ENCODE assay signal across 8 cellular contexts in the genomic region with DNA sequence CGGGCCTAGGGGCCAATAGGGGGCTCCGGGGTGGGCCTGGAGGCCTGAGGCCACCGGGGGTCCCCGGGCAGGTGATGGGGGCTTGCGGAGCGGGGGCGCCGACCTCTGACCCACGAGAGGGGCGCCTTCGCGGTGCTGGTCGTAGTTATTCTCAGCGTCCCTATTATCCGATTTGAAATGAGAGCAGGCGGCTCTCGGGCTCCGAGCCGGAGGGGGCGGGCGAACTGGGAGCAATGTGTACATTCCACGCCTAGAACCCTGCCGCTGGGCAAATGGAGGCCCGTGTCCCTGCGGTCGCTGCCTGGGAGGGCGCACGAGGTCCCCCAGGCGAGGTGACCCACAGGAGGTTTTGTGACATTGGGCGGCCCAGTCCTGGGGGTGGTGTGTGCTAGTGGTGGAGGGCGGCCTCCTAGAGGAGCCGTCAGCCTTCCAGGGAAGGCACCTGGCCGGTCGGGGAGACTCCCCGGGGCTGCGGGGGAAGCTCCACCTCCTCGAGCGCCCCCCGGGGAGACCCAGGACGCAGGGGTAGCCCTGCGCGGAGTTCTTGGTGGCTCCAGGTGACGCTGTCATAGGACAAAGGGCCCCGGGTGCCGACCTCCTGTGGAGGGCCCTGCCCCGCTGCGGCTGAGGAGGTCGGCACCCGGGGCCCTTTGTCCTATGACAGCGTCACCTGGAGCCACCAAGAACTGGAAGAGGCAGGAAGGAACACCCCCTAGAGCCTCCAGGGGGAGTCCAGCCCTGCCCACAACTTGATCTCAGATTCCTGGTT.
DNase-seq lines count a peak whose midpoint lies in the region; ATAC-seq and TF ChIP-seq lines count a peak whose summit lies in the region.

No MANE protein-coding gene starts in this region.

- no peaks in the 10 kb centered on the region for H3K79me2 ChIP-seq in GM23338 (replicated peaks; ENCODE audit: insufficient read depth)

- peak in 1 of 2 donors; percentile 55 for TF ChIP-seq POLR2A in thyroid gland (IDR thresholded peaks at IDR 0.05)

- H3K36me3 Mint-ChIP-seq in GM23338 (ENCODE audit: low read depth): peaks cover 27% of the 10 kb centered on the region; the same call in 2 of the 3 replicates
- H3K36me3 Mint-ChIP-seq in naive thymus-derived CD4-positive, alpha-beta T cell: peaks cover 0 to 18% (median 2%) of the 10 kb centered on the region in 5 donors

- H3K9me3 Mint-ChIP-seq in GM23338: no peaks in the 10 kb centered on the region
- peaks cover 0 to 2% (median 0%) of the 10 kb centered on the region in 11 donors for H3K9me3 Mint-ChIP-seq in naive thymus-derived CD4-positive, alpha-beta T cell

- no peaks in the 10 kb centered on the region for H4K20me1 ChIP-seq in GM23338 (replicated peaks; ENCODE audit: insufficient read depth)

- in situ Hi-C loops in Caki2 (cut with HindIII; ENCODE audit: low pct_unique_long_range_greater_than_20kb, low sequenced_read_pairs): no loop called here

- CTCF ChIA-PET in naive thymus-derived CD4-positive, alpha-beta T cell (lab: Charles Lee): no interaction called here

- peaks cover 9% of the 10 kb centered on the region for H3K27me3 Mint-ChIP-seq in GM23338 (ENCODE audit: insufficient read depth, low read depth, poor library complexity)
- no peaks in the 10 kb centered on the region for H3K27me3 Mint-ChIP-seq in naive thymus-derived CD4-positive, alpha-beta T cell

- WGBS in esophagus, 2 donors: 1% methylated on average over 28 to 50 of the region's 50 CpGs
- no CpG with 5 or more reads among the region's 50 CpGs for WGBS in thyroid gland, 2 donors

- H3K9me2 ChIP-seq in GM23338 (ENCODE audit: insufficient read depth): no peaks in the 10 kb centered on the region

- H3K36me3 ChIP-seq in GM23338 (ENCODE audit: insufficient read depth) (no peaks in the 10 kb centered on the region), esophagus (ENCODE audit: control insufficient read depth in 2 of 2, insufficient read depth in 2 of 2, low read length in 1 of 2) (no peaks in the 10 kb centered on the region), thyroid gland (no peaks in the 10 kb centered on the region)
- peaks cover 0 to 5% (median 0%) of the 10 kb centered on the region in 3 experiments for H3K36me3 ChIP-seq in naive thymus-derived CD4-positive, alpha-beta T cell (ENCODE audit: control insufficient read depth in 2 of 3, insufficient read depth in 3 of 3, low read length in 3 of 3)

- peaks cover 4% of the 10 kb centered on the region for H3K4me1 ChIP-seq in GM23338 (ENCODE audit: insufficient read depth)
- no peaks in the 10 kb centered on the region for H3K4me1 ChIP-seq in esophagus (ENCODE audit: control insufficient read depth in 2 of 2, insufficient read depth in 2 of 2, low read length in 1 of 2)
- no peaks in the 10 kb centered on the region for H3K4me1 ChIP-seq in naive thymus-derived CD4-positive, alpha-beta T cell (ENCODE audit: control insufficient read depth in 2 of 2, insufficient read depth in 2 of 2, low read length in 2 of 2)
- H3K4me1 ChIP-seq in thyroid gland: peaks cover 5 to 17% of the 10 kb centered on the region in 2 donors

- H3K9me3 ChIP-seq in esophagus (ENCODE audit: control insufficient read depth in 2 of 2, insufficient read depth in 1 of 2, low read depth in 1 of 2, low read length in 1 of 2) (no peaks in the 10 kb centered on the region), thyroid gland (no peaks in the 10 kb centered on the region)
- H3K9me3 ChIP-seq in naive thymus-derived CD4-positive, alpha-beta T cell (ENCODE audit: control insufficient read depth in 2 of 3, low read length in 3 of 3): no peaks in the 10 kb centered on the region

- H3K27ac ChIP-seq in GM23338 (ENCODE audit: low read depth) (peak overlapping the region; percentile 92), esophagus (ENCODE audit: low read depth in 2 of 2, low read length in 1 of 2) (peak overlapping the region; percentile 93 to 96), thyroid gland (peak overlapping the region; percentile 88 to 97 (median 96))
- peak overlapping the region; percentile 92 for H3K27ac ChIP-seq in naive thymus-derived CD4-positive, alpha-beta T cell (ENCODE audit: low read depth, low read length)

- no peak overlapping the region for H2AFZ ChIP-seq in GM23338

- DNase-seq in Caki2 (ENCODE audit: low read depth) (peak; percentile 57), GM23338 (ENCODE audit: low spot score) (peak; percentile 49), NCI-H510A treated with DMSO at 0.1 percent for 48 hours (lab: John Stamatoyannopoulos, UW) (peak; percentile 36), activated T-cell treated with anti-CD3 and anti-CD28 coated beads for 1 hour (ENCODE audit: low read depth) (peak; percentile 5), thyroid gland (peak; percentile 46 to 57)
- DNase-seq in naive thymus-derived CD4-positive, alpha-beta T cell: peak in 8 of 9 donors; percentile 7 to 45 (median 31)

- peak overlapping the region; percentile 76 for H3K4me2 ChIP-seq in GM23338

- peaks cover 12% of the 10 kb centered on the region for H3K4me1 Mint-ChIP-seq in GM23338
- H3K4me1 Mint-ChIP-seq in naive thymus-derived CD4-positive, alpha-beta T cell: peaks cover 0 to 47% (median 15%) of the 10 kb centered on the region in 7 donors

- peak overlapping the region; percentile 66; the same call in 2 of the 3 replicates for H3K4me3 Mint-ChIP-seq in GM23338
- H3K4me3 Mint-ChIP-seq in naive thymus-derived CD4-positive, alpha-beta T cell: peak overlapping the region; percentile 58 to 95 (median 84)

- POLR2A ChIA-PET in naive thymus-derived CD4-positive, alpha-beta T cell (lab: Charles Lee): no interaction called here

- H3F3A ChIP-seq in GM23338 (replicated peaks; ENCODE audit: low read depth): no peaks in the 10 kb centered on the region

- TF ChIP-seq CTCF in GM23338 (conservative IDR thresholded peaks at IDR 0.05; ENCODE audit: low read depth in 2 of 2) (0 out of 4 replicates have a peak, but pooled peaks of 1 of the 2 experiments have one; percentile 18), thyroid gland (IDR thresholded peaks at IDR 0.05) (peak in 2 of 6 experiments; percentile 6 to 9)

- H3K27ac Mint-ChIP-seq in GM23338: 0 out of 2 replicates have a peak overlapping the region, but pooled peaks have one; percentile 59
- peak overlapping the region in 8 of 9 donors; percentile 53 to 97 (median 76) for H3K27ac Mint-ChIP-seq in naive thymus-derived CD4-positive, alpha-beta T cell

- intact Hi-C loops in naive thymus-derived CD4-positive, alpha-beta T cell (cut with micrococcal nuclease): no loop called here
- intact Hi-C loops in thyroid gland (cut with DNase I): loop anchor here (10.0 kb wide), 2 partner anchors 101 to 881 kb away; partner anchors contain the start of gene PRKX

- H3K27me3 ChIP-seq in GM23338 (ENCODE audit: insufficient read depth) (no peaks in the 10 kb centered on the region), esophagus (ENCODE audit: control insufficient read depth in 1 of 2, insufficient read depth in 2 of 2, low read length in 2 of 2) (no peaks in the 10 kb centered on the region), thyroid gland (no peaks in the 10 kb centered on the region)
- no peaks in the 10 kb centered on the region for H3K27me3 ChIP-seq in naive thymus-derived CD4-positive, alpha-beta T cell (ENCODE audit: control insufficient read depth in 2 of 2, insufficient read depth in 2 of 2, low read length in 2 of 2)

- ATAC-seq in GM23338: peak; percentile 9
- ATAC-seq in naive thymus-derived CD4-positive, alpha-beta T cell: no peak
- ATAC-seq in GM19467 (IDR thresholded peaks at IDR 0.05; ENCODE audit: unreplicated experiment): no peak

- H3K4me3 ChIP-seq in GM23338 (peak overlapping the region; percentile 57), esophagus (ENCODE audit: low read depth in 1 of 2, low read length in 2 of 2) (peak overlapping the region; percentile 61 to 62), thyroid gland (replicated peaks in 1 of 3) (peak overlapping the region in 2 of 3 donors; percentile 35 to 72)
- H3K4me3 ChIP-seq in naive thymus-derived CD4-positive, alpha-beta T cell (ENCODE audit: low read length): peak overlapping the region; percentile 61

TF ChIP-seq in GM23338, 12 proteins besides CTCF, POLR2A, EP300 and RAD21 (continues in another document):
- TF ChIP-seq ETS1 (IDR thresholded peaks at IDR 0.05) (no peak), CREB1 (CRISPR knock-in tag; IDR thresholded peaks at IDR 0.05; ENCODE audit: low read depth) (no peak)

Comparison
In these comparisons a context has a peak if more than half of its experiments do, and no peak if none do; other contexts are left out.
1. DNase-seq: peak in every context shown above with its lines; median percentile 57 in Caki2; 52 in thyroid gland; 49 in GM23338; 36 in NCI-H510A treated with DMSO at 0.1 percent for 48 hours; 31 in naive thymus-derived CD4-positive, alpha-beta T cell; 5 in activated T-cell treated with anti-CD3 and anti-CD28 coated beads for 1 hour.